1 cellular context compared by ENCODE assay signal in genomic region chr3:158731938-158732855, GRCh38.
TF ChIP-seq lines count a peak whose summit lies in the region.

A gene with protein sequence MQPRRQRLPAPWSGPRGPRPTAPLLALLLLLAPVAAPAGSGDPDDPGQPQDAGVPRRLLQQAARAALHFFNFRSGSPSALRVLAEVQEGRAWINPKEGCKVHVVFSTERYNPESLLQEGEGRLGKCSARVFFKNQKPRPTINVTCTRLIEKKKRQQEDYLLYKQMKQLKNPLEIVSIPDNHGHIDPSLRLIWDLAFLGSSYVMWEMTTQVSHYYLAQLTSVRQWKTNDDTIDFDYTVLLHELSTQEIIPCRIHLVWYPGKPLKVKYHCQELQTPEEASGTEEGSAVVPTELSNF (minus strand): TSS chr3:158732457. CDS start chr3:158732415, 42 bp downstream.

TF ChIP-seq in A549, 52 proteins besides CTCF, POLR2A, EP300 and RAD21 (continued from another document):
- TF ChIP-seq POLR2AphosphoS2 (conservative IDR thresholded peaks at IDR 0.05; ENCODE audit: low read length) (no peak), FOSB (CRISPR knock-in tag; IDR thresholded peaks at IDR 0.05) (no peak), FOXS1 (CRISPR knock-in tag; IDR thresholded peaks at IDR 0.05) (no peak), JUN (IDR thresholded peaks at IDR 0.05) (peak in 1 of 2 experiments; percentile 66; a peak in 2 of 5 replicates), EHMT2 (IDR thresholded peaks at IDR 0.05; ENCODE audit: low read depth) (no peak), NPAS2 (CRISPR knock-in tag; IDR thresholded peaks at IDR 0.05; ENCODE audit: borderline replicate concordance) (no peak; the same call in 1 of the 2 replicates), NFE2L2 (conservative IDR thresholded peaks at IDR 0.05; ENCODE audit: low read length) (no peak), RCOR1 (IDR thresholded peaks at IDR 0.05; ENCODE audit: low read depth, low read length) (no peak), RNF2 (IDR thresholded peaks at IDR 0.05; ENCODE audit: borderline replicate concordance, low read depth) (no peak), CBX8 (IDR thresholded peaks at IDR 0.05) (no peak), CBX2 (IDR thresholded peaks at IDR 0.05; ENCODE audit: borderline replicate concordance, low read depth) (no peak), HOXB5 (CRISPR knock-in tag; IDR thresholded peaks at IDR 0.05) (0 out of 2 replicates have a peak, but pooled peaks have one; percentile 44), KDM1A (IDR thresholded peaks at IDR 0.05; ENCODE audit: low read depth) (no peak), ZSCAN20 (CRISPR knock-in tag; IDR thresholded peaks at IDR 0.05) (no peak), KDM5A (IDR thresholded peaks at IDR 0.05) (no peak), USF2 (IDR thresholded peaks at IDR 0.05) (no peak), RARB (CRISPR knock-in tag; IDR thresholded peaks at IDR 0.05) (no peak), HDAC2 (IDR thresholded peaks at IDR 0.05) (no peak), CEBPB (IDR thresholded peaks at IDR 0.05) (peak; percentile 90 to 96), HEYL (CRISPR knock-in tag; IDR thresholded peaks at IDR 0.05) (no peak), TFCP2L1 (CRISPR knock-in tag; IDR thresholded peaks at IDR 0.05) (no peak), PBX3 (IDR thresholded peaks at IDR 0.05) (no peak), CHD4 (IDR thresholded peaks at IDR 0.05; ENCODE audit: borderline replicate concordance) (no peak), EHF (CRISPR knock-in tag; IDR thresholded peaks at IDR 0.05) (no peak), NR3C1 (IDR thresholded peaks at IDR 0.05) (no peak)
- TF ChIP-seq, protein P1, sequence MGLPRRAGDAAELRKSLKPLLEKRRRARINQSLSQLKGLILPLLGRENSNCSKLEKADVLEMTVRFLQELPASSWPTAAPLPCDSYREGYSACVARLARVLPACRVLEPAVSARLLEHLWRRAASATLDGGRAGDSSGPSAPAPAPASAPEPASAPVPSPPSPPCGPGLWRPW (IDR thresholded peaks at IDR 0.05) = no peak
- TF ChIP-seq, protein P2, sequence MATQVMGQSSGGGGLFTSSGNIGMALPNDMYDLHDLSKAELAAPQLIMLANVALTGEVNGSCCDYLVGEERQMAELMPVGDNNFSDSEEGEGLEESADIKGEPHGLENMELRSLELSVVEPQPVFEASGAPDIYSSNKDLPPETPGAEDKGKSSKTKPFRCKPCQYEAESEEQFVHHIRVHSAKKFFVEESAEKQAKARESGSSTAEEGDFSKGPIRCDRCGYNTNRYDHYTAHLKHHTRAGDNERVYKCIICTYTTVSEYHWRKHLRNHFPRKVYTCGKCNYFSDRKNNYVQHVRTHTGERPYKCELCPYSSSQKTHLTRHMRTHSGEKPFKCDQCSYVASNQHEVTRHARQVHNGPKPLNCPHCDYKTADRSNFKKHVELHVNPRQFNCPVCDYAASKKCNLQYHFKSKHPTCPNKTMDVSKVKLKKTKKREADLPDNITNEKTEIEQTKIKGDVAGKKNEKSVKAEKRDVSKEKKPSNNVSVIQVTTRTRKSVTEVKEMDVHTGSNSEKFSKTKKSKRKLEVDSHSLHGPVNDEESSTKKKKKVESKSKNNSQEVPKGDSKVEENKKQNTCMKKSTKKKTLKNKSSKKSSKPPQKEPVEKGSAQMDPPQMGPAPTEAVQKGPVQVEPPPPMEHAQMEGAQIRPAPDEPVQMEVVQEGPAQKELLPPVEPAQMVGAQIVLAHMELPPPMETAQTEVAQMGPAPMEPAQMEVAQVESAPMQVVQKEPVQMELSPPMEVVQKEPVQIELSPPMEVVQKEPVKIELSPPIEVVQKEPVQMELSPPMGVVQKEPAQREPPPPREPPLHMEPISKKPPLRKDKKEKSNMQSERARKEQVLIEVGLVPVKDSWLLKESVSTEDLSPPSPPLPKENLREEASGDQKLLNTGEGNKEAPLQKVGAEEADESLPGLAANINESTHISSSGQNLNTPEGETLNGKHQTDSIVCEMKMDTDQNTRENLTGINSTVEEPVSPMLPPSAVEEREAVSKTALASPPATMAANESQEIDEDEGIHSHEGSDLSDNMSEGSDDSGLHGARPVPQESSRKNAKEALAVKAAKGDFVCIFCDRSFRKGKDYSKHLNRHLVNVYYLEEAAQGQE (IDR thresholded peaks at IDR 0.05) = no peak
- TF ChIP-seq, protein P3, sequence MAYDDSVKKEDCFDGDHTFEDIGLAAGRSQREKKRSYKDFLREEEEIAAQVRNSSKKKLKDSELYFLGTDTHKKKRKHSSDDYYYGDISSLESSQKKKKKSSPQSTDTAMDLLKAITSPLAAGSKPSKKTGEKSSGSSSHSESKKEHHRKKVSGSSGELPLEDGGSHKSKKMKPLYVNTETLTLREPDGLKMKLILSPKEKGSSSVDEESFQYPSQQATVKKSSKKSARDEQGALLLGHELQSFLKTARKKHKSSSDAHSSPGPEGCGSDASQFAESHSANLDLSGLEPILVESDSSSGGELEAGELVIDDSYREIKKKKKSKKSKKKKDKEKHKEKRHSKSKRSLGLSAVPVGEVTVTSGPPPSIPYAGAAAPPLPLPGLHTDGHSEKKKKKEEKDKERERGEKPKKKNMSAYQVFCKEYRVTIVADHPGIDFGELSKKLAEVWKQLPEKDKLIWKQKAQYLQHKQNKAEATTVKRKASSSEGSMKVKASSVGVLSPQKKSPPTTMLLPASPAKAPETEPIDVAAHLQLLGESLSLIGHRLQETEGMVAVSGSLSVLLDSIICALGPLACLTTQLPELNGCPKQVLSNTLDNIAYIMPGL (CRISPR knock-in tag; IDR thresholded peaks at IDR 0.05; ENCODE audit: borderline replicate concordance) = no peak; the same call in 1 of the 2 replicates
